10 cellular contexts compared by ENCODE assay signal in the genomic region with DNA sequence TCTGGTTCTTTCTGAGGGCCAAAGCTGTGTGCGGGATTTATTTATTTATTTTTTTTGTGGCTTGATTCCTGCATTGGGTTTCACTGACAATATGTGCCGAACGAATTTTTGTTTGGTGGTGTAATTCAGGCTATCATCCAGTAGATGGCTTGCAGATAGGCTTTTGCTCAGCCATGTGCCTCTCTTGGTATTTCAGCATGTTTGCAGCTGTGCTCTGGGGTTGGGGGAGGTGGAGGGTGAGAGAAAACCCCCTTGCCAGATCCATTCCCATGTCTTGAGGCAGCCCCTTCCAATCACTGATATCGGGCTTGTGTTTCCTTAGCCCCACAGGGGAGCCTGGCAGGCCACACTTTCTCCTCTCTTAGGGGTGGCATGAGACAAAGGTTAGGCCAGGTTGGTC.
DNase-seq lines count a peak whose midpoint lies in the region; ATAC-seq and TF ChIP-seq lines count a peak whose summit lies in the region.
"Had no signal": no experiment of that assay in that cellular context is flagged by ENCODE, and none has a peak within 500 bp of the region (broad histone marks: within the 10 kb centered on the region; RNA-seq: fewer than 3 reads in every experiment).

No MANE protein-coding gene starts in this region.

- no peak for ATAC-seq in HG03175 (IDR thresholded peaks at IDR 0.05; ENCODE audit: unreplicated experiment)
- ATAC-seq: left colon had no signal

- H3K27me3 Mint-ChIP-seq in CD8-positive, alpha-beta memory T cell: peaks cover 0 to 3% of the 10 kb centered on the region in 2 donors

- H3K9me3 ChIP-seq in A673 (ENCODE audit: low read depth, low read length, poor library complexity, severe bottlenecking): peaks cover 36% of the 10 kb centered on the region
- H3K9me3 ChIP-seq in CD8-positive, alpha-beta memory T cell (ENCODE audit: low read length): no peaks in the 10 kb centered on the region

- no peaks in the 10 kb centered on the region for H3K36me3 ChIP-seq in A673 (ENCODE audit: insufficient read depth, low read length, poor library complexity, severe bottlenecking)
- H3K36me3 ChIP-seq in CD8-positive, alpha-beta memory T cell (ENCODE audit: insufficient read depth, low read length): no peaks in the 10 kb centered on the region

- H3K4me1 ChIP-seq in A673 (ENCODE audit: insufficient read depth, low read length, poor library complexity, severe bottlenecking): no peaks in the 10 kb centered on the region
- H3K4me1 ChIP-seq in CD8-positive, alpha-beta memory T cell (ENCODE audit: insufficient read depth, low read length): no peaks in the 10 kb centered on the region

- no peak overlapping the region for H3K27ac Mint-ChIP-seq in CD8-positive, alpha-beta memory T cell

- CTCF ChIA-PET in A673 (lab: Charles Lee): interaction anchor here (0.5 kb wide), 1 partner anchor 280 kb away, joined by 4 read pairs; no protein-coding TSS in a partner anchor
- CTCF ChIA-PET in CD8-positive, alpha-beta memory T cell (lab: Charles Lee): no interaction called here

- POLR2A ChIA-PET in A673 (lab: Charles Lee; ENCODE audit: low non-redundant PET): no interaction called here
- POLR2A ChIA-PET in CD8-positive, alpha-beta memory T cell (lab: Charles Lee): no interaction called here

- DNase-seq in A673 (ENCODE audit: low spot score) (peak; percentile 70), NCI-H460 (ENCODE audit: extremely low read depth, low read depth) (peak; percentile 4), fibroblast of mammary gland (ENCODE audit: low read depth) (peak; percentile 21), NCI-H226 (no peak), coronary artery (ENCODE audit: low spot score) (no peak)
- DNase-seq in CD8-positive, alpha-beta memory T cell: no peak
- DNase-seq: KG1, left colon had no signal

- no peak overlapping the region for H3K4me3 ChIP-seq in A673 (ENCODE audit: low read depth, low read length, poor library complexity, severe bottlenecking)
- no peak overlapping the region for H3K4me3 ChIP-seq in fibroblast of mammary gland (ENCODE audit: control insufficient read depth, low read depth, low read length)
- no peak overlapping the region for H3K4me3 ChIP-seq in coronary artery
- no peak overlapping the region for H3K4me3 ChIP-seq in CD8-positive, alpha-beta memory T cell (ENCODE audit: low read length)

- no peaks in the 10 kb centered on the region for H3K4me1 Mint-ChIP-seq in CD8-positive, alpha-beta memory T cell

- no peak overlapping the region for H3K27ac ChIP-seq in A673 (ENCODE audit: low read depth, low read length, poor library complexity, severe bottlenecking)
- no peak overlapping the region for H3K27ac ChIP-seq in coronary artery
- no peak overlapping the region for H3K27ac ChIP-seq in CD8-positive, alpha-beta memory T cell (ENCODE audit: low read depth, low read length)

- TF ChIP-seq CTCF in A673 (conservative IDR thresholded peaks at IDR 0.05; ENCODE audit: low read depth, low read length): peak; percentile 58
- TF ChIP-seq CTCF in GM12874 (IDR thresholded peaks at IDR 0.05; ENCODE audit: insufficient read depth, low read depth, low read length): peak; percentile 33; the same call in 1 of the 2 replicates
- TF ChIP-seq CTCF in fibroblast of mammary gland (conservative IDR thresholded peaks at IDR 0.05; ENCODE audit: control insufficient read depth, insufficient read depth, low read depth, low read length): peak; percentile 54
- TF ChIP-seq CTCF in coronary artery (IDR thresholded peaks at IDR 0.05): no peak

- intact Hi-C loops in A673 (cut with micrococcal nuclease; ENCODE audit: unreplicated experiment): no loop called here

- BruUV-seq in A673 (replicated peaks; lab: Mats Ljungman, UMichigan): no TSS peak

- peaks cover 31 to 57% (median 50%) of the 10 kb centered on the region in 5 donors for H3K9me3 Mint-ChIP-seq in CD8-positive, alpha-beta memory T cell

- H3K4me3 Mint-ChIP-seq in CD8-positive, alpha-beta memory T cell: no peak overlapping the region

- H3K27me3 ChIP-seq in A673 (replicated peaks; ENCODE audit: insufficient read depth, low read depth, low read length, poor library complexity): no peaks in the 10 kb centered on the region
- H3K27me3 ChIP-seq in CD8-positive, alpha-beta memory T cell (ENCODE audit: insufficient read depth, low read length, poor library complexity, severe bottlenecking): no peaks in the 10 kb centered on the region

- H3K36me3 Mint-ChIP-seq in CD8-positive, alpha-beta memory T cell: no peaks in the 10 kb centered on the region

Comparison
In these comparisons a context has a peak if more than half of its experiments do, and no peak if none do; other contexts are left out.
1. DNase-seq: peak in A673 (single experiment), NCI-H460 (single experiment) and fibroblast of mammary gland (single experiment); none in NCI-H226 (single experiment), coronary artery (single experiment) and CD8-positive, alpha-beta memory T cell (0 of 5).